31 cellular contexts compared by ENCODE assay signal in genomic region chr9:133200631-133201030, GRCh38. TPM values are rescaled to one million over a fixed set of nuclear protein-coding genes. Genes with fewer than 3 reads are reported as not detected.
"Had no signal": no experiment of that assay in that cellular context is flagged by ENCODE, and none has a peak within 500 bp of the region (broad histone marks: within the 10 kb centered on the region; RNA-seq: fewer than 3 reads in every experiment).

No MANE protein-coding gene starts in this region.

- FAIRE-seq: endothelial cell of umbilical vein, islet of Langerhans had no signal

- H3K9ac ChIP-seq: parathyroid adenoma had no signal

- H3K4me3 Mint-ChIP-seq: endodermal cell, mesothelial cell of epicardium, neural crest cell had no signal

- H3K9me3 Mint-ChIP-seq: endodermal cell, mesothelial cell of epicardium, neural crest cell had no signal

- H3K9me3 ChIP-seq: colonic mucosa, esophagus muscularis mucosa, heart right ventricle, mucosa of descending colon, psoas muscle, suprapubic skin, transverse colon had no signal

- H3K4me1 Mint-ChIP-seq: endodermal cell, memory B cell, neural crest cell had no signal

- H3K79me2 ChIP-seq: parathyroid adenoma had no signal

- H3K36me3 ChIP-seq: colonic mucosa, esophagus muscularis mucosa, heart right ventricle, suprapubic skin, transverse colon had no signal

- H3K36me3 Mint-ChIP-seq: memory B cell; mesothelial cell of epicardium; natural killer cell treated with Interleukin-12 subunit alpha and Interleukin-12 subunit beta and Interleukin-15 and Interleukin-18, amount 100 ng/mL, for 72 hours had no signal

- DNase-seq: effector CD8-positive, alpha-beta T cell; glutamatergic neuron; hippocampal formation; kidney glomerular epithelial cell had no signal

- H3K27ac ChIP-seq: colonic mucosa, foreskin keratinocyte, parathyroid adenoma, psoas muscle, suprapubic skin had no signal

- H3K4me1 ChIP-seq: colonic mucosa, foreskin keratinocyte, parathyroid adenoma, psoas muscle, suprapubic skin, transverse colon had no signal

- H2AFZ ChIP-seq: parathyroid adenoma had no signal

- H3K27me3 ChIP-seq: colonic mucosa, transverse colon had no signal

- H3K27ac Mint-ChIP-seq: dendritic cell treated with granulocyte-macrophage colony-stimulating factor and Interleukin-4, amounts not matched to agents 40 ng/mL and 50 ng/mL, for 4 days; endodermal cell; memory B cell; mesothelial cell of epicardium had no signal

- H3K4me3 ChIP-seq: mucosa of descending colon had no signal

RNA-seq across cellular contexts. Expression of gene OBP2B, which starts 8.4 kb away (rescaled TPM):
- total RNA-seq: chondrocyte; colonic mucosa; endodermal cell; endothelial cell of umbilical vein; epithelial cell of proximal tubule; esophagus muscularis mucosa; fibroblast of lung; foreskin keratinocyte; left colon; left ventricle myocardium superior; lung; mesothelial cell of epicardium; mucosa of descending colon; natural killer cell treated with Interleukin-12 subunit alpha and Interleukin-12 subunit beta and Interleukin-15 and Interleukin-18, amount 100 ng/mL, for 72 hours; neural crest cell; osteoblast; psoas muscle; renal cortical epithelial cell; right cardiac atrium; transverse colon; urinary bladder had no signal
- polyA plus RNA-seq: endothelial cell of umbilical vein, fibroblast of lung, foreskin keratinocyte, heart right ventricle, lung, psoas muscle, right cardiac atrium, urinary bladder had no signal
